ENCODE assay signal across 1 cellular context in genomic region chr7:3021224-3021623, GRCh38. TPM values are rescaled to one million over a fixed set of nuclear protein-coding genes. Genes with fewer than 3 reads are reported as not detected.
"Had no signal": no experiment of that assay in that cellular context is flagged by ENCODE, and none has a peak within 500 bp of the region (broad histone marks: within the 10 kb centered on the region; RNA-seq: fewer than 3 reads in every experiment).

No MANE protein-coding gene starts in this region.

RNA-seq across cellular contexts. Expression of gene CARD11, which starts 22.4 kb away (rescaled TPM):
- total RNA-seq: myocyte had no signal
